In genomic region chr4:74613266-74613665, GRCh38 we compare ENCODE assay signal across 27 cellular contexts.
"Had no signal": no experiment of that assay in that cellular context is flagged by ENCODE, and none has a peak within 500 bp of the region (broad histone marks: within the 10 kb centered on the region; RNA-seq: fewer than 3 reads in every experiment).

No MANE protein-coding gene starts in this region.

- H3K27ac ChIP-seq: coronary artery, lower lobe of right lung, prostate gland, skin epidermis, thyroid gland, vagina had no signal

- ATAC-seq: left ventricle myocardium superior; lower lobe of right lung; mucosa of descending colon; natural killer cell treated with Interleukin-12 subunit alpha and Interleukin-12 subunit beta and Interleukin-15 and Interleukin-18, amount 100 ng/mL, for 72 hours; right cardiac atrium; stimulated activated naive CD8-positive, alpha-beta T cell treated with anti-CD3 and anti-CD28 coated beads, Interleukin-15, amount 100 ng/mL, for 72 hours had no signal

- H3K9me3 ChIP-seq: lower lobe of right lung, mucosa of descending colon, prostate gland, thyroid gland, vagina had no signal

- H3K4me1 Mint-ChIP-seq: mesothelial cell of epicardium; naive B cell; neural crest cell; stimulated activated naive CD8-positive, alpha-beta T cell treated with anti-CD3 and anti-CD28 coated beads, Interleukin-15, amount 100 ng/mL, for 72 hours had no signal

- H3K27ac Mint-ChIP-seq: mesothelial cell of epicardium; naive B cell; natural killer cell treated with Interleukin-12 subunit alpha and Interleukin-12 subunit beta and Interleukin-15 and Interleukin-18, amount 100 ng/mL, for 72 hours; stimulated activated naive CD8-positive, alpha-beta T cell treated with anti-CD3 and anti-CD28 coated beads, Interleukin-15, amount 100 ng/mL, for 72 hours had no signal

- H3K36me3 Mint-ChIP-seq: naive B cell; natural killer cell treated with Interleukin-12 subunit alpha and Interleukin-12 subunit beta and Interleukin-15 and Interleukin-18, amount 100 ng/mL, for 72 hours had no signal

- H3K4me3 Mint-ChIP-seq: mesothelial cell of epicardium; naive B cell; natural killer cell treated with Interleukin-12 subunit alpha and Interleukin-12 subunit beta and Interleukin-15 and Interleukin-18, amount 100 ng/mL, for 72 hours; neural crest cell; stimulated activated naive CD8-positive, alpha-beta T cell treated with anti-CD3 and anti-CD28 coated beads, Interleukin-15, amount 100 ng/mL, for 72 hours had no signal

- H3K4me1 ChIP-seq: prostate gland, thyroid gland, vagina had no signal

- H3K27me3 Mint-ChIP-seq: stimulated activated naive CD8-positive, alpha-beta T cell treated with anti-CD3 and anti-CD28 coated beads, Interleukin-15, amount 100 ng/mL, for 72 hours had no signal

- H3K9me3 Mint-ChIP-seq: naive B cell had no signal

- H3K27me3 ChIP-seq: thyroid gland, vagina had no signal

- FAIRE-seq: endothelial cell of umbilical vein, frontal cortex, keratinocyte had no signal

- DNase-seq: dermis blood vessel endothelial cell; effector memory CD4-positive, alpha-beta T cell; erythroblast; hypothalamus; left ventricle myocardium superior; lower lobe of right lung; mucosa of descending colon; naive B cell; nucleus accumbens; right cardiac atrium; stimulated activated CD4-positive, alpha-beta T cell treated with anti-CD3 and anti-CD28 coated beads, Interleukin-1b, Interleukin-23, amount 100 ng/mL, for 48 hours; stimulated activated CD4-positive, alpha-beta T cell treated with anti-CD3 and anti-CD28 coated beads, Interleukin-4, amount 100 ng/mL, for 1 hour; stimulated activated CD8-positive, alpha-beta memory T cell treated with anti-CD3 and anti-CD28 coated beads, Interleukin-4, amount 100 ng/mL, for 48 hours; stimulated activated naive CD4-positive, alpha-beta T cell; stimulated activated naive CD8-positive, alpha-beta T cell treated with anti-CD3 and anti-CD28 coated beads, Interleukin-15, amount 100 ng/mL, for 72 hours; thyroid gland; trophoblast cell had no signal

- H3K4me3 ChIP-seq: coronary artery, lower lobe of right lung, mucosa of descending colon, prostate gland, skin epidermis, thyroid gland, vagina had no signal

- H3K36me3 ChIP-seq: lower lobe of right lung, prostate gland, thyroid gland, vagina had no signal
